ENCODE assay signal across 8 cellular contexts in genomic region chr17:17237026-17237799, GRCh38. TPM values are rescaled to one million over a fixed set of nuclear protein-coding genes. Genes with fewer than 3 reads are reported as not detected.
DNase-seq lines count a peak whose midpoint lies in the region; ATAC-seq and TF ChIP-seq lines count a peak whose summit lies in the region.

A gene with protein sequence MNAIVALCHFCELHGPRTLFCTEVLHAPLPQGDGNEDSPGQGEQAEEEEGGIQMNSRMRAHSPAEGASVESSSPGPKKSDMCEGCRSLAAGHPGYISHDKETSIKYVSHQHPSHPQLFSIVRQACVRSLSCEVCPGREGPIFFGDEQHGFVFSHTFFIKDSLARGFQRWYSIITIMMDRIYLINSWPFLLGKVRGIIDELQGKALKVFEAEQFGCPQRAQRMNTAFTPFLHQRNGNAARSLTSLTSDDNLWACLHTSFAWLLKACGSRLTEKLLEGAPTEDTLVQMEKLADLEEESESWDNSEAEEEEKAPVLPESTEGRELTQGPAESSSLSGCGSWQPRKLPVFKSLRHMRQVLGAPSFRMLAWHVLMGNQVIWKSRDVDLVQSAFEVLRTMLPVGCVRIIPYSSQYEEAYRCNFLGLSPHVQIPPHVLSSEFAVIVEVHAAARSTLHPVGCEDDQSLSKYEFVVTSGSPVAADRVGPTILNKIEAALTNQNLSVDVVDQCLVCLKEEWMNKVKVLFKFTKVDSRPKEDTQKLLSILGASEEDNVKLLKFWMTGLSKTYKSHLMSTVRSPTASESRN (minus strand): TSS chr17:17237168. CDS start chr17:17228137, 9,031 bp downstream.

- CTCF ChIA-PET in PC-9 (lab: Charles Lee) = no interaction called here

- H3K4me3 ChIP-seq in PC-9 = peak within 1 kb of the TSS; percentile 87
- peak within 1 kb of the TSS; percentile 92 to 96 for H3K4me3 ChIP-seq in esophagus (ENCODE audit: low read depth in 1 of 2, low read length in 2 of 2)
- peak within 1 kb of the TSS; percentile 98 to 99 for H3K4me3 ChIP-seq in muscle layer of colon (ENCODE audit: low read depth in 1 of 2, low read length in 2 of 2)

- H3K9me2 ChIP-seq in PC-9 (ENCODE audit: insufficient read depth) = no peaks in the 10 kb centered on the region

- H3K27me3 ChIP-seq in PC-9 (ENCODE audit: insufficient read depth, low read depth) = no peaks in the 10 kb centered on the region
- no peaks in the 10 kb centered on the region for H3K27me3 ChIP-seq in esophagus (ENCODE audit: control insufficient read depth in 1 of 2, insufficient read depth in 2 of 2, low read length in 2 of 2)
- H3K27me3 ChIP-seq in muscle layer of colon (ENCODE audit: control insufficient read depth in 1 of 2, insufficient read depth in 2 of 2, low read length in 2 of 2) = no peaks in the 10 kb centered on the region

- H3K27me3 Mint-ChIP-seq in activated T-cell treated with anti-CD3 and anti-CD28 coated beads, Interleukin-2, amount 50 U/mL, for 4 hours (ENCODE audit: low read depth) = no peaks in the 10 kb centered on the region

- peak within 1 kb of the TSS; percentile 82 for H3K27ac ChIP-seq in PC-9
- peak within 1 kb of the TSS; percentile 93 to 95 for H3K27ac ChIP-seq in esophagus (ENCODE audit: low read depth in 2 of 2, low read length in 1 of 2)
- peak within 1 kb of the TSS; percentile 100 for H3K27ac ChIP-seq in muscle layer of colon (ENCODE audit: low read depth, low read length)

- peak; percentile 91 for DNase-seq in DMS53 (lab: John Stamatoyannopoulos, UW)
- DNase-seq in PC-9 = peak; percentile 61 to 79
- peak; percentile 88 for DNase-seq in activated T-cell treated with anti-CD3 and anti-CD28 coated beads, Interleukin-2, amount 50 U/mL, for 4 hours
- peak; percentile 79 to 81 for DNase-seq in stimulated activated CD8-positive, alpha-beta memory T cell treated with anti-CD3 and anti-CD28 coated beads, Interleukin-7, amount 100 ng/mL, for 1 hour (ENCODE audit: low read depth in 2 of 2)

- H3K9me3 ChIP-seq in PC-9 (ENCODE audit: insufficient read depth, low read depth) = no peaks in the 10 kb centered on the region
- no peaks in the 10 kb centered on the region for H3K9me3 ChIP-seq in esophagus (ENCODE audit: control insufficient read depth in 2 of 2, insufficient read depth in 1 of 2, low read depth in 1 of 2, low read length in 1 of 2)
- no peaks in the 10 kb centered on the region for H3K9me3 ChIP-seq in muscle layer of colon (ENCODE audit: low read length)

- peaks cover 19% of the 10 kb centered on the region for H3K4me1 ChIP-seq in PC-9 (replicated peaks; ENCODE audit: insufficient read depth)
- peaks cover 2 to 3% of the 10 kb centered on the region in 2 donors for H3K4me1 ChIP-seq in esophagus (ENCODE audit: control insufficient read depth in 2 of 2, insufficient read depth in 2 of 2, low read length in 1 of 2)
- H3K4me1 ChIP-seq in muscle layer of colon (ENCODE audit: insufficient read depth, low read length) = peaks cover 7% of the 10 kb centered on the region

- peaks cover 41% of the 10 kb centered on the region for H3K79me2 ChIP-seq in PC-9 (ENCODE audit: low read depth)

- peak within 1 kb of the TSS; percentile 91 for H3K4me3 Mint-ChIP-seq in activated T-cell treated with anti-CD3 and anti-CD28 coated beads, Interleukin-2, amount 50 U/mL, for 4 hours

- intact Hi-C loops in PC-9 (cut with micrococcal nuclease; ENCODE audit: unreplicated experiment) = no loop called here

- 0 out of 2 replicates have a peak, but pooled peaks cover 5% of the 10 kb centered on the region for H3F3A ChIP-seq in PC-9 (ENCODE audit: insufficient read depth, low read depth)

- peaks cover 30% of the 10 kb centered on the region for H4K20me1 ChIP-seq in PC-9 (ENCODE audit: insufficient read depth)

- peaks cover 29% of the 10 kb centered on the region for H3K4me1 Mint-ChIP-seq in activated T-cell treated with anti-CD3 and anti-CD28 coated beads, Interleukin-2, amount 50 U/mL, for 4 hours (ENCODE audit: low read depth)

- no TSS peak for BruUV-seq in PC-9 (replicated peaks; lab: Mats Ljungman, UMichigan)

- peak within 1 kb of the TSS; percentile 96 for H3K9ac ChIP-seq in muscle layer of colon (ENCODE audit: low read length)

- H3K36me3 ChIP-seq in PC-9 (ENCODE audit: low read depth) = 0 out of 2 replicates have a peak, but pooled peaks cover 7% of the 10 kb centered on the region
- H3K36me3 ChIP-seq in esophagus (ENCODE audit: control insufficient read depth in 2 of 2, insufficient read depth in 2 of 2, low read length in 1 of 2) = peaks cover 0 to 3% of the 10 kb centered on the region in 2 donors
- H3K36me3 ChIP-seq in muscle layer of colon (ENCODE audit: insufficient read depth, low read length) = peaks cover 5% of the 10 kb centered on the region

- H3K36me3 Mint-ChIP-seq in activated T-cell treated with anti-CD3 and anti-CD28 coated beads, Interleukin-2, amount 50 U/mL, for 4 hours (ENCODE audit: insufficient read depth) = peaks cover 2% of the 10 kb centered on the region

- ATAC-seq in GM21619 (IDR thresholded peaks at IDR 0.05; ENCODE audit: unreplicated experiment) = peak; percentile 87
- ATAC-seq in activated T-cell treated with anti-CD3 and anti-CD28 coated beads, Interleukin-2, amount 50 U/mL, for 4 hours = peak; percentile 93 to 96

- POLR2A ChIA-PET in PC-9 (lab: Charles Lee; ENCODE audit: unreplicated experiment) = no interaction called here

- TF ChIP-seq RAD21 in Ishikawa (IDR thresholded peaks at IDR 0.05; ENCODE audit: low read depth) = no peak

- WGBS in esophagus, 2 donors = 0% methylated on average over 53 of the region's 53 CpGs

- peak; percentile 74; the same call in 1 of the 2 replicates for TF ChIP-seq EP300 in Ishikawa (IDR thresholded peaks at IDR 0.05; ENCODE audit: borderline replicate concordance)

- H3K4me2 ChIP-seq in PC-9 = peak within 1 kb of the TSS; percentile 95

- TF ChIP-seq CTCF in PC-9 (conservative IDR thresholded peaks at IDR 0.05) = no peak

- no peaks in the 10 kb centered on the region for H3K9me3 Mint-ChIP-seq in activated T-cell treated with anti-CD3 and anti-CD28 coated beads, Interleukin-2, amount 50 U/mL, for 4 hours

- H2AFZ ChIP-seq in PC-9 = peak within 1 kb of the TSS; percentile 96

TF ChIP-seq in Ishikawa, 13 proteins besides CTCF, POLR2A, EP300 and RAD21:
- no peak for TF ChIP-seq CREB1 (IDR thresholded peaks at IDR 0.05; ENCODE audit: low read depth)
- peak; percentile 76 for TF ChIP-seq MAX (IDR thresholded peaks at IDR 0.05)
- no peak for TF ChIP-seq TEAD4 (IDR thresholded peaks at IDR 0.05)
- TF ChIP-seq EGR1 (IDR thresholded peaks at IDR 0.05) = peak; percentile 55; the same call in 1 of the 2 replicates
- no peak for TF ChIP-seq YY1 (IDR thresholded peaks at IDR 0.05; ENCODE audit: low read depth)
- TF ChIP-seq CEBPB (IDR thresholded peaks at IDR 0.05) = no peak
- TF ChIP-seq NFIC (IDR thresholded peaks at IDR 0.05) = 0 out of 2 replicates have a peak, but pooled peaks have one; percentile 5
- TF ChIP-seq FOXM1 (IDR thresholded peaks at IDR 0.05; ENCODE audit: borderline replicate concordance, low read depth) = peak; percentile 77; the same call in 1 of the 2 replicates
- TF ChIP-seq, protein P1, sequence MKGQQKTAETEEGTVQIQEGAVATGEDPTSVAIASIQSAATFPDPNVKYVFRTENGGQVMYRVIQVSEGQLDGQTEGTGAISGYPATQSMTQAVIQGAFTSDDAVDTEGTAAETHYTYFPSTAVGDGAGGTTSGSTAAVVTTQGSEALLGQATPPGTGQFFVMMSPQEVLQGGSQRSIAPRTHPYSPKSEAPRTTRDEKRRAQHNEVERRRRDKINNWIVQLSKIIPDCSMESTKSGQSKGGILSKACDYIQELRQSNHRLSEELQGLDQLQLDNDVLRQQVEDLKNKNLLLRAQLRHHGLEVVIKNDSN (IDR thresholded peaks at IDR 0.05) = peak; percentile 98
- TF ChIP-seq ZBTB7A (IDR thresholded peaks at IDR 0.05; ENCODE audit: low read depth) = no peak
- peak; percentile 93 for TF ChIP-seq TAF1 (IDR thresholded peaks at IDR 0.05; ENCODE audit: low read depth)
- TF ChIP-seq TCF12 (IDR thresholded peaks at IDR 0.05; ENCODE audit: low read depth) = peak; percentile 19
- TF ChIP-seq REST (IDR thresholded peaks at IDR 0.05; ENCODE audit: low read depth) = no peak

RNA-seq across cellular contexts. Expression of the gene that starts here (rescaled TPM):
- 38.5 and 38.8 TPM in 2 replicates for total RNA-seq in PC-9 (2021)
- total RNA-seq in activated T-cell treated with anti-CD3 and anti-CD28 coated beads, Interleukin-2, amount 50 U/mL, for 4 hours = 10 to 100 TPM; 15.6 to 27.0 (median 25.6) TPM
- 10 to 100 TPM; 10.3 to 16.3 TPM for polyA plus RNA-seq in esophagus

Comparison
In these comparisons a context has a peak if more than half of its experiments do, and no peak if none do; other contexts are left out.
1. Peak in every context shown above with its lines: DNase-seq, ATAC-seq, H3K4me3 ChIP-seq and H3K27ac ChIP-seq.